ENCODE assay signal across 11 cellular contexts in genomic region chr2:8310557-8311455, GRCh38.
DNase-seq lines count a peak whose midpoint lies in the region; ATAC-seq, FAIRE-seq and TF ChIP-seq lines count a peak whose summit lies in the region.
"Had no signal": no experiment of that assay in that cellular context is flagged by ENCODE, and none has a peak within 500 bp of the region (broad histone marks: within the 10 kb centered on the region; RNA-seq: fewer than 3 reads in every experiment).

No MANE protein-coding gene starts in this region.

- RAD21 ChIA-PET in GM12878 (lab: Charles Lee; ENCODE audit: unreplicated experiment), result interaction anchor here (0.6 to 8.4 kb wide), 12 partner anchors 9 to 1200 kb away, joined by 3 to 138 read pairs (median 9); no protein-coding TSS in a partner anchor

- H2AFZ ChIP-seq in GM12878 (ENCODE audit: control insufficient read depth, low read depth, low read length), result peak overlapping the region; percentile 30

- no peaks in the 10 kb centered on the region for H3K27me3 ChIP-seq in GM12878 (replicated peaks in 1 of 2; ENCODE audit: control insufficient read depth in 2 of 2, insufficient read depth in 2 of 2, low read length in 1 of 2)

- no peak for TF ChIP-seq POLR2A in GM12878 (IDR thresholded peaks at IDR 0.05; ENCODE audit: low read depth, low read length)

- H3K27me3 Mint-ChIP-seq in activated CD4-positive, alpha-beta T cell treated with anti-CD3 and anti-CD28 coated beads, Interleukin-2, amount 10 ng/mL, durations not matched to agents 7 days and 5 days, result peaks cover 6% of the 10 kb centered on the region
- H3K27me3 Mint-ChIP-seq in stimulated activated memory B cell treated with anti-CD40 and anti-IgM and Interleukin-4, amounts not matched to agents 10 μg/mL and 1 μg/mL and 100 μg/mL, for 72 hours, result peaks cover 90% of the 10 kb centered on the region

- no peaks in the 10 kb centered on the region for H3K36me3 ChIP-seq in GM12878 (ENCODE audit: control insufficient read depth in 2 of 2, insufficient read depth in 2 of 2, low read length in 1 of 2)

- in situ Hi-C loops in GM12878 (cut with MboI), result no loop called here

- no peak for TF ChIP-seq EP300 in GM12878 (IDR thresholded peaks at IDR 0.05; ENCODE audit: borderline replicate concordance in 1 of 2, control insufficient read depth in 1 of 2, low read depth in 2 of 2, low read length in 2 of 2)

- POLR2A ChIA-PET in activated CD4-positive, alpha-beta T cell treated with anti-CD3 and anti-CD28 coated beads, Interleukin-2, amount 10 ng/mL, durations not matched to agents 7 days and 5 days (lab: Charles Lee), result interaction anchor here (0.7 kb wide), 1 partner anchor 231 kb away, joined by 3 read pairs; no protein-coding TSS in a partner anchor
- POLR2A ChIA-PET in GM12878 (lab: Charles Lee), result interaction anchor here (1.0 to 4.2 kb wide), 4 partner anchors 8 to 371 kb away, joined by 3 to 36 read pairs (median 19); partner anchors contain the start of gene ID2

- no peak for FAIRE-seq in GM12878 (lab: Jason Lieb, UNC)

- intact Hi-C loops in GM12878 (cut with micrococcal nuclease; ENCODE audit: unreplicated experiment), result no loop called here

- H4K20me1 ChIP-seq in GM12878 (ENCODE audit: control insufficient read depth, insufficient read depth), result no peaks in the 10 kb centered on the region

- H3K9me3 Mint-ChIP-seq in activated CD4-positive, alpha-beta T cell treated with anti-CD3 and anti-CD28 coated beads, Interleukin-2, amount 10 ng/mL, durations not matched to agents 7 days and 5 days, result peaks cover 4% of the 10 kb centered on the region
- peaks cover 5% of the 10 kb centered on the region for H3K9me3 Mint-ChIP-seq in stimulated activated memory B cell treated with anti-CD40 and anti-IgM and Interleukin-4, amounts not matched to agents 10 μg/mL and 1 μg/mL and 100 μg/mL, for 72 hours

- DNase-seq in Jurkat, Clone E6-1 (ENCODE audit: low read depth, low spot score), result peak; percentile 43
- DNase-seq in activated CD4-positive, alpha-beta T cell treated with anti-CD3 and anti-CD28 coated beads, Interleukin-2, amount 10 ng/mL, durations not matched to agents 7 days and 5 days, result peak; percentile 72
- DNase-seq in GM12878 (ENCODE audit: low read depth, low spot score) (no peak), NCI-H345 (lab: John Stamatoyannopoulos, UW) (no peak), NCI-H2107 (lab: John Stamatoyannopoulos, UW) (no peak)
- peak in 2 of 3 donors; percentile 10 to 11 for DNase-seq in stimulated activated CD4-positive, alpha-beta T cell treated with anti-CD3 and anti-CD28 coated beads, TNF-alpha, amount 100 ng/mL, for 1 hour (ENCODE audit: low read depth in 3 of 3, low spot score in 1 of 3)
- DNase-seq: DMS53 had no signal

- ATAC-seq in GM12878 (peak; percentile 2), HG03460 (IDR thresholded peaks at IDR 0.05; ENCODE audit: unreplicated experiment) (no peak)
- no peak for ATAC-seq in stimulated activated memory B cell treated with anti-CD40 and anti-IgM and Interleukin-4, amounts not matched to agents 10 μg/mL and 1 μg/mL and 100 μg/mL, for 72 hours
- ATAC-seq: Panc1 had no signal

- no peak overlapping the region for H3K4me2 ChIP-seq in GM12878 (ENCODE audit: control insufficient read depth, insufficient read depth)
- H3K4me2 ChIP-seq: KMS-11 had no signal

- H3K4me3 ChIP-seq in Jurkat, Clone E6-1 (ENCODE audit: low read length), result no peak overlapping the region
- H3K4me3 ChIP-seq in GM12878, result no peak overlapping the region

- CTCF ChIA-PET in activated CD4-positive, alpha-beta T cell treated with anti-CD3 and anti-CD28 coated beads, Interleukin-2, amount 10 ng/mL, durations not matched to agents 7 days and 5 days (lab: Charles Lee), result interaction anchor here (1.5 to 2.4 kb wide), 3 partner anchors 10 to 18 kb away, joined by 6 to 7 read pairs (median 6); no protein-coding TSS in a partner anchor
- CTCF ChIA-PET in GM12878 (lab: Yijun Ruan, JAX), result interaction anchor here (1.3 to 4.2 kb wide), 3 partner anchors 9 to 884 kb away, joined by 4 to 25 read pairs (median 6); no protein-coding TSS in a partner anchor

- peak overlapping the region; percentile 76 for H3K27ac Mint-ChIP-seq in activated CD4-positive, alpha-beta T cell treated with anti-CD3 and anti-CD28 coated beads, Interleukin-2, amount 10 ng/mL, durations not matched to agents 7 days and 5 days
- H3K27ac Mint-ChIP-seq in stimulated activated memory B cell treated with anti-CD40 and anti-IgM and Interleukin-4, amounts not matched to agents 10 μg/mL and 1 μg/mL and 100 μg/mL, for 72 hours, result no peak overlapping the region

- no peaks in the 10 kb centered on the region for H3K79me2 ChIP-seq in GM12878 (ENCODE audit: control insufficient read depth, insufficient read depth, low read length)

- 0 out of 2 replicates have a peak, but pooled peaks have one; percentile 22 for TF ChIP-seq RAD21 in GM12878 (IDR thresholded peaks at IDR 0.05; ENCODE audit: insufficient read depth, low read depth, low read length)

- no peaks in the 10 kb centered on the region for H3K9me3 ChIP-seq in GM12878 (replicated peaks; ENCODE audit: control insufficient read depth, insufficient read depth, low read length)

- no TSS peak for BruUV-seq in GM12878 (replicated peaks; lab: Mats Ljungman, UMichigan)

- 72% methylated on average over 12 of the region's 12 CpGs for WGBS in GM12878 (ENCODE audit: insufficient coverage, insufficient replicate concordance, low lambda C conversion rate, missing lambda C conversion rate)

- H3K4me3 Mint-ChIP-seq in activated CD4-positive, alpha-beta T cell treated with anti-CD3 and anti-CD28 coated beads, Interleukin-2, amount 10 ng/mL, durations not matched to agents 7 days and 5 days, result no peak overlapping the region
- H3K4me3 Mint-ChIP-seq in stimulated activated memory B cell treated with anti-CD40 and anti-IgM and Interleukin-4, amounts not matched to agents 10 μg/mL and 1 μg/mL and 100 μg/mL, for 72 hours, result no peak overlapping the region

- H3K4me1 Mint-ChIP-seq in activated CD4-positive, alpha-beta T cell treated with anti-CD3 and anti-CD28 coated beads, Interleukin-2, amount 10 ng/mL, durations not matched to agents 7 days and 5 days, result peaks cover 78% of the 10 kb centered on the region
- peaks cover 47% of the 10 kb centered on the region for H3K4me1 Mint-ChIP-seq in stimulated activated memory B cell treated with anti-CD40 and anti-IgM and Interleukin-4, amounts not matched to agents 10 μg/mL and 1 μg/mL and 100 μg/mL, for 72 hours

- SMC1A ChIA-PET in GM12878 (lab: Charles Lee; ENCODE audit: uncharacterized antibody, unreplicated experiment), result interaction anchor here (0.8 to 16.5 kb wide), 15 partner anchors 10 to 883 kb away, joined by 3 to 352 read pairs (median 5); no protein-coding TSS in a partner anchor

- H3K36me3 Mint-ChIP-seq in activated CD4-positive, alpha-beta T cell treated with anti-CD3 and anti-CD28 coated beads, Interleukin-2, amount 10 ng/mL, durations not matched to agents 7 days and 5 days (ENCODE audit: low read depth), result peaks cover 3% of the 10 kb centered on the region
- no peaks in the 10 kb centered on the region for H3K36me3 Mint-ChIP-seq in stimulated activated memory B cell treated with anti-CD40 and anti-IgM and Interleukin-4, amounts not matched to agents 10 μg/mL and 1 μg/mL and 100 μg/mL, for 72 hours

- no peak for TF ChIP-seq CTCF in GM12878 (IDR thresholded peaks at IDR 0.05 in 2 of 3, conservative IDR thresholded peaks at IDR 0.05 in 1 of 3; ENCODE audit: control insufficient read depth in 2 of 3, extremely low read depth in 1 of 3, insufficient read depth in 1 of 3, low read depth in 3 of 3, low read length in 3 of 3)

- H3K9ac ChIP-seq in GM12878 (ENCODE audit: control insufficient read depth, insufficient read depth, low read length), result no peak overlapping the region
- H3K9ac ChIP-seq: KMS-11 had no signal

- H3K4me1 ChIP-seq in GM12878 (ENCODE audit: control insufficient read depth, insufficient read depth, low read length), result peaks cover 69% of the 10 kb centered on the region

- H3K27ac ChIP-seq in GM12878 (ENCODE audit: control insufficient read depth, insufficient read depth), result no peak overlapping the region
- H3K27ac ChIP-seq: KMS-11 had no signal

TF ChIP-seq in GM12878, 131 proteins besides CTCF, POLR2A, EP300 and RAD21 (continues in another document):
- peak; percentile 66; the same call in 1 of the 2 replicates for TF ChIP-seq MTA2 (IDR thresholded peaks at IDR 0.05; ENCODE audit: low read depth)
- TF ChIP-seq IKZF2 (IDR thresholded peaks at IDR 0.05), result peak; percentile 52 to 64; a peak in 2 of 4 replicates
- TF ChIP-seq ZBTB33 (IDR thresholded peaks at IDR 0.05), result no peak
- TF ChIP-seq DPF2 (IDR thresholded peaks at IDR 0.05), result 0 out of 2 replicates have a peak, but pooled peaks have one; percentile 20
- TF ChIP-seq SPI1 (IDR thresholded peaks at IDR 0.05; ENCODE audit: borderline replicate concordance, insufficient read depth, low read depth, low read length), result peak; percentile 57; the same call in 1 of the 2 replicates
- peak; percentile 38; the same call in 1 of the 2 replicates for TF ChIP-seq NR2F1 (conservative IDR thresholded peaks at IDR 0.05)
- no peak for TF ChIP-seq POLR2AphosphoS2 (IDR thresholded peaks at IDR 0.05; ENCODE audit: low read depth, low read length)

Comparison
In these comparisons a context has a peak if more than half of its experiments do, and no peak if none do; other contexts are left out.
1. DNase-seq: peak in Jurkat, Clone E6-1 (single experiment), activated CD4-positive, alpha-beta T cell treated with anti-CD3 and anti-CD28 coated beads, Interleukin-2, amount 10 ng/mL, durations not matched to agents 7 days and 5 days (single experiment) and stimulated activated CD4-positive, alpha-beta T cell treated with anti-CD3 and anti-CD28 coated beads, TNF-alpha, amount 100 ng/mL, for 1 hour (2 of 3); none in GM12878 (single experiment), NCI-H345 (single experiment) and NCI-H2107 (single experiment).